ENCODE assay signal across 8 cellular contexts in genomic region chr11:93745005-93745755, GRCh38. TPM values are rescaled to one million over a fixed set of nuclear protein-coding genes. Genes with fewer than 3 reads are reported as not detected.
DNase-seq lines count a peak whose midpoint lies in the region; ATAC-seq and TF ChIP-seq lines count a peak whose summit lies in the region.
"Not testable (repeated sequence)": the region's sequence is repeated elsewhere in the genome, so short reads cannot be mapped to it uniquely, and the experiment has no call there.

No MANE protein-coding gene starts in this region.

- H3K4me2 ChIP-seq in mesenchymal stem cell (ENCODE audit: low read length, poor library complexity, severe bottlenecking): peak overlapping the region; percentile 50

- H2BK5ac ChIP-seq in mesenchymal stem cell (ENCODE audit: low read depth, low read length, poor library complexity, severe bottlenecking): not testable (repeated sequence)

- H3K14ac ChIP-seq in mesenchymal stem cell (ENCODE audit: low read length in 2 of 2): not testable (repeated sequence)

- not testable (repeated sequence) for H2BK120ac ChIP-seq in mesenchymal stem cell (ENCODE audit: low read depth, low read length)

- H4K91ac ChIP-seq in mesenchymal stem cell (ENCODE audit: low read length): not testable (repeated sequence)

- H3K4ac ChIP-seq in mesenchymal stem cell (ENCODE audit: low read depth in 1 of 2, low read length in 2 of 2): not testable (repeated sequence)

- H3K23ac ChIP-seq in mesenchymal stem cell (ENCODE audit: low read length in 2 of 2): not testable (repeated sequence)

- not testable (repeated sequence) for H2BK12ac ChIP-seq in mesenchymal stem cell (ENCODE audit: low read length in 2 of 2)

- intact Hi-C loops in left ventricle myocardium inferior (cut with micrococcal nuclease): not testable (repeated sequence)

- peaks cover 11% of the 10 kb centered on the region for H3K4me1 ChIP-seq in endocrine pancreas (ENCODE audit: control insufficient read depth, insufficient read depth, low read length)
- H3K4me1 ChIP-seq in left ventricle myocardium inferior: peaks cover 57% of the 10 kb centered on the region
- H3K4me1 ChIP-seq in mesenchymal stem cell (ENCODE audit: control insufficient read depth, insufficient read depth, low read depth, low read length): peaks cover 10% of the 10 kb centered on the region
- peaks cover 11 to 30% (median 19%) of the 10 kb centered on the region in 4 donors for H3K4me1 ChIP-seq in upper lobe of left lung

- not testable (repeated sequence) for H3K9me3 ChIP-seq in endocrine pancreas (ENCODE audit: control insufficient read depth, low read length); left ventricle myocardium inferior (replicated peaks); mesenchymal stem cell (ENCODE audit: control insufficient read depth, low read length); upper lobe of left lung

- H3K18ac ChIP-seq in mesenchymal stem cell (ENCODE audit: low read depth in 1 of 2, low read length in 2 of 2): not testable (repeated sequence)

- not testable (repeated sequence) for TF ChIP-seq CTCF in left ventricle myocardium inferior (IDR thresholded peaks at IDR 0.05; ENCODE audit: borderline replicate concordance); upper lobe of left lung (IDR thresholded peaks at IDR 0.05)

- H4K8ac ChIP-seq in mesenchymal stem cell (ENCODE audit: low read length): not testable (repeated sequence)

- not testable (repeated sequence) for TF ChIP-seq EP300 in upper lobe of left lung (IDR thresholded peaks at IDR 0.05)

- WGBS in mesenchymal stem cell: 71% methylated on average over 11 of the region's 12 CpGs
- WGBS in upper lobe of left lung, 2 donors: 51% methylated on average over 12 of the region's 12 CpGs

- H3K27me3 ChIP-seq in endocrine pancreas (ENCODE audit: control insufficient read depth, insufficient read depth, low read length); left ventricle myocardium inferior (ENCODE audit: low read depth); mesenchymal stem cell (ENCODE audit: control insufficient read depth in 1 of 2, insufficient read depth in 1 of 2, low read length in 2 of 2); upper lobe of left lung: not testable (repeated sequence)

- not testable (repeated sequence) for H2AK5ac ChIP-seq in mesenchymal stem cell (ENCODE audit: low read length, severe bottlenecking)

- H3K4me3 ChIP-seq in endocrine pancreas (ENCODE audit: control insufficient read depth, insufficient read depth, low read length): peak overlapping the region; percentile 45
- peak overlapping the region; percentile 28 for H3K4me3 ChIP-seq in left ventricle myocardium inferior
- peak overlapping the region in 1 of 2 experiments; percentile 43 for H3K4me3 ChIP-seq in mesenchymal stem cell (ENCODE audit: insufficient read depth in 1 of 2, low read depth in 1 of 2, low read length in 2 of 2)
- H3K4me3 ChIP-seq in upper lobe of left lung: not testable (repeated sequence)

- not testable (repeated sequence) for TF ChIP-seq POLR2A in upper lobe of left lung (IDR thresholded peaks at IDR 0.05)

- not testable (repeated sequence) for H2AFZ ChIP-seq in mesenchymal stem cell (ENCODE audit: low read depth, low read length)

- peak; percentile 56 for DNase-seq in DMS53 treated with DMSO at 0.1 percent for 48 hours (lab: John Stamatoyannopoulos, UW; ENCODE audit: unreplicated experiment)
- peak; percentile 79 for DNase-seq in OCI-M1 (lab: John Stamatoyannopoulos, UW)
- DNase-seq in left ventricle myocardium inferior, mesenchymal stem cell, upper lobe of left lung: not testable (repeated sequence)
- DNase-seq in retina: peak; percentile 39

- H3K79me1 ChIP-seq in mesenchymal stem cell (replicated peaks; ENCODE audit: low read length, poor library complexity, severe bottlenecking): not testable (repeated sequence)

- not testable (repeated sequence) for H3K36me3 ChIP-seq in endocrine pancreas (ENCODE audit: control insufficient read depth, insufficient read depth, low read length); mesenchymal stem cell (ENCODE audit: control insufficient read depth in 1 of 2, insufficient read depth in 2 of 2, low read depth in 1 of 2, low read length in 2 of 2); upper lobe of left lung
- peaks cover 17% of the 10 kb centered on the region for H3K36me3 ChIP-seq in left ventricle myocardium inferior

- not testable (repeated sequence) for H2BK15ac ChIP-seq in mesenchymal stem cell (ENCODE audit: low read depth, poor library complexity, severe bottlenecking)

- not testable (repeated sequence) for H3K9ac ChIP-seq in endocrine pancreas (ENCODE audit: control insufficient read depth, insufficient read depth, low read length)
- H3K9ac ChIP-seq in mesenchymal stem cell (ENCODE audit: low read length): peak overlapping the region; percentile 63

- not testable (repeated sequence) for ATAC-seq in upper lobe of left lung (ENCODE audit: low FRiP score in 2 of 2)

- H3K27ac ChIP-seq in angular gyrus (ENCODE audit: low read depth, low read length) (peak overlapping the region; percentile 17), left ventricle myocardium inferior (replicated peaks) (peak overlapping the region; percentile 77), mesenchymal stem cell (ENCODE audit: low read length, poor library complexity, severe bottlenecking) (peak overlapping the region; percentile 78), upper lobe of left lung (peak overlapping the region in 3 of 4 donors; percentile 23 to 53 (median 40))

RNA-seq across cellular contexts. Expression of gene C11orf54, which starts 3.7 kb away (rescaled TPM):
- total RNA-seq in left ventricle myocardium inferior (35.4 TPM), upper lobe of left lung (10 to 100 TPM; 23.6 to 81.3 (median 39.8) TPM)
- polyA plus RNA-seq in mesenchymal stem cell (2013, experiment 1 of 2): 8.9 TPM
- 9.0 TPM for polyA plus RNA-seq in mesenchymal stem cell (2013, experiment 2 of 2)

RNA-seq across cellular contexts. Expression of gene TAF1D, which starts 3.9 kb away (rescaled TPM):
- total RNA-seq in left ventricle myocardium inferior (32.6 TPM), upper lobe of left lung (100 to 1,000 TPM in 2 of 6 donors, 10 to 100 TPM in 4; 70.5 to 195 (median 88.5) TPM)
- polyA plus RNA-seq in mesenchymal stem cell (2013, experiment 1 of 2): 117 TPM
- 120 TPM for polyA plus RNA-seq in mesenchymal stem cell (2013, experiment 2 of 2)

RNA-seq across cellular contexts. Expression of gene MED17, which starts 38.9 kb away (rescaled TPM):
- total RNA-seq in left ventricle myocardium inferior: 21.0 TPM
- polyA plus RNA-seq in mesenchymal stem cell (2013, experiment 1 of 2): 15.4 TPM
- polyA plus RNA-seq in mesenchymal stem cell (2013, experiment 2 of 2): 18.2 TPM
- 10 to 100 TPM; 13.1 to 33.5 (median 28.1) TPM for total RNA-seq in upper lobe of left lung

Comparison
In these comparisons a context has a peak if more than half of its experiments do, and no peak if none do; other contexts are left out.
1. H3K27ac ChIP-seq: peak in every context shown above with its lines; median percentile 78 in mesenchymal stem cell; 77 in left ventricle myocardium inferior; 40 in upper lobe of left lung; 17 in angular gyrus.